14 cellular contexts compared by ENCODE assay signal in genomic region chr3:141960731-141961130, GRCh38.
DNase-seq lines count a peak whose midpoint lies in the region; ATAC-seq and TF ChIP-seq lines count a peak whose summit lies in the region.
"Had no signal": no experiment of that assay in that cellular context is flagged by ENCODE, and none has a peak within 500 bp of the region (broad histone marks: within the 10 kb centered on the region; RNA-seq: fewer than 3 reads in every experiment).

No MANE protein-coding gene starts in this region.

- no peak overlapping the region for H3K9ac ChIP-seq in stomach smooth muscle (ENCODE audit: low read length in 2 of 2)

- H3K36me3 ChIP-seq in stomach smooth muscle (ENCODE audit: control insufficient read depth in 2 of 2, insufficient read depth in 2 of 2, low read length in 2 of 2) (peaks cover 5 to 9% of the 10 kb centered on the region in 2 donors), right lobe of liver (peaks cover 0 to 5% (median 0%) of the 10 kb centered on the region in 4 donors)

- no peak for TF ChIP-seq POLR2A in right lobe of liver (IDR thresholded peaks at IDR 0.05)

- no peaks in the 10 kb centered on the region for H3K27me3 ChIP-seq in stomach smooth muscle (ENCODE audit: control insufficient read depth in 1 of 2, insufficient read depth in 2 of 2, low read length in 2 of 2)
- H3K27me3 ChIP-seq in right lobe of liver, result no peaks in the 10 kb centered on the region
- H3K27me3 ChIP-seq: body of pancreas, neutrophil had no signal

- no peaks in the 10 kb centered on the region for H3K27me3 Mint-ChIP-seq in brain
- H3K27me3 Mint-ChIP-seq: IgD-negative memory B cell; stimulated activated naive B cell treated with anti-CD40 and anti-IgM and Interleukin-4, amounts not matched to agents 10 μg/mL and 1 μg/mL and 100 μg/mL, for 72 hours had no signal

- DNase-seq in HFF-Myc (ENCODE audit: extremely low read depth, low read depth) (peak; percentile 11), hepatic stellate cell (ENCODE audit: low spot score) (peak; percentile 26), NCI-H1105 treated with DMSO at 0.1 percent for 48 hours (lab: John Stamatoyannopoulos, UW) (no peak), right lobe of liver (no peak)
- DNase-seq: body of pancreas; stimulated activated CD4-positive, alpha-beta T cell treated with anti-CD3 and anti-CD28 coated beads, Interleukin-1b, Interleukin-23, amount 100 ng/mL, for 48 hours; stimulated activated naive B cell treated with anti-CD40 and anti-IgM and Interleukin-4, amounts not matched to agents 10 μg/mL and 1 μg/mL and 100 μg/mL, for 72 hours had no signal

- H3K4me1 Mint-ChIP-seq in brain, result peaks cover 10% of the 10 kb centered on the region
- H3K4me1 Mint-ChIP-seq: IgD-negative memory B cell; stimulated activated naive B cell treated with anti-CD40 and anti-IgM and Interleukin-4, amounts not matched to agents 10 μg/mL and 1 μg/mL and 100 μg/mL, for 72 hours had no signal

- intact Hi-C loops in right lobe of liver (cut with DNase I), result no loop called here

- no peak for TF ChIP-seq CTCF in HFF-Myc (IDR thresholded peaks at IDR 0.05; ENCODE audit: low read depth, low read length, missing control alignments)
- no peak for TF ChIP-seq CTCF in brain (conservative IDR thresholded peaks at IDR 0.05)
- TF ChIP-seq CTCF in right lobe of liver (IDR thresholded peaks at IDR 0.05), result no peak

- peak overlapping the region; percentile 61 to 89 (median 74) for H3K27ac Mint-ChIP-seq in brain
- H3K27ac Mint-ChIP-seq: IgD-negative memory B cell; stimulated activated naive B cell treated with anti-CD40 and anti-IgM and Interleukin-4, amounts not matched to agents 10 μg/mL and 1 μg/mL and 100 μg/mL, for 72 hours had no signal

- peak overlapping the region; percentile 53 for H3K27ac ChIP-seq in stomach smooth muscle (ENCODE audit: low read length)
- no peak overlapping the region for H3K27ac ChIP-seq in right lobe of liver
- H3K27ac ChIP-seq: body of pancreas, neutrophil had no signal

- peaks cover 4% of the 10 kb centered on the region for H3K4me1 ChIP-seq in stomach smooth muscle (ENCODE audit: control insufficient read depth, insufficient read depth, low read length)
- no peaks in the 10 kb centered on the region for H3K4me1 ChIP-seq in right lobe of liver
- H3K4me1 ChIP-seq: body of pancreas had no signal

- WGBS in right lobe of liver (ENCODE audit: insufficient coverage, low coverage, low lambda C conversion rate, missing lambda C conversion rate), result 74% methylated on average over 3 of the region's 3 CpGs

- H3K4me3 ChIP-seq in HFF-Myc (replicated peaks; ENCODE audit: low read depth, low read length) (no peak overlapping the region), stomach smooth muscle (ENCODE audit: low read length in 2 of 2) (no peak overlapping the region), right lobe of liver (no peak overlapping the region)
- H3K4me3 ChIP-seq: body of pancreas had no signal

- ATAC-seq in HG03135 (IDR thresholded peaks at IDR 0.05; ENCODE audit: unreplicated experiment), result no peak
- ATAC-seq in GM21529 (IDR thresholded peaks at IDR 0.05; ENCODE audit: unreplicated experiment), result no peak
- no peak for ATAC-seq in right lobe of liver
- ATAC-seq: body of pancreas; Panc1; stimulated activated naive B cell treated with anti-CD40 and anti-IgM and Interleukin-4, amounts not matched to agents 10 μg/mL and 1 μg/mL and 100 μg/mL, for 72 hours had no signal

- peaks cover 79% of the 10 kb centered on the region for H3K36me3 Mint-ChIP-seq in brain

- H3K4me3 Mint-ChIP-seq in brain, result no peak overlapping the region
- H3K4me3 Mint-ChIP-seq: IgD-negative memory B cell; stimulated activated naive B cell treated with anti-CD40 and anti-IgM and Interleukin-4, amounts not matched to agents 10 μg/mL and 1 μg/mL and 100 μg/mL, for 72 hours had no signal

- no peaks in the 10 kb centered on the region for H3K9me3 ChIP-seq in stomach smooth muscle (ENCODE audit: control insufficient read depth in 2 of 2, low read length in 2 of 2)
- no peaks in the 10 kb centered on the region for H3K9me3 ChIP-seq in right lobe of liver
- H3K9me3 ChIP-seq: body of pancreas, neutrophil had no signal

- no peaks in the 10 kb centered on the region for H3K9me3 Mint-ChIP-seq in brain
- H3K9me3 Mint-ChIP-seq: IgD-negative memory B cell; stimulated activated naive B cell treated with anti-CD40 and anti-IgM and Interleukin-4, amounts not matched to agents 10 μg/mL and 1 μg/mL and 100 μg/mL, for 72 hours had no signal

Comparison
In these comparisons a context has a peak if more than half of its experiments do, and no peak if none do; other contexts are left out.
1. DNase-seq: peak in HFF-Myc (single experiment) and hepatic stellate cell (single experiment); none in NCI-H1105 treated with DMSO at 0.1 percent for 48 hours (single experiment) and right lobe of liver (0 of 3).